8 cellular contexts compared by ENCODE assay signal in genomic region chr5:180785151-180785781, GRCh38. TPM values are rescaled to one million over a fixed set of nuclear protein-coding genes. Genes with fewer than 3 reads are reported as not detected.
DNase-seq lines count a peak whose midpoint lies in the region; ATAC-seq and TF ChIP-seq lines count a peak whose summit lies in the region.

No MANE protein-coding gene starts in this region.

- no peak for TF ChIP-seq CTCF in CD8-positive, alpha-beta T cell (IDR thresholded peaks at IDR 0.05)
- TF ChIP-seq CTCF in ovary (IDR thresholded peaks at IDR 0.05), result no peak

- peak in 1 of 7 experiments; percentile 47 for DNase-seq in CD8-positive, alpha-beta T cell
- DNase-seq in activated CD8-positive, alpha-beta T cell treated with anti-CD3 and anti-CD28 coated beads, Interleukin-2, amount 10 ng/mL, durations not matched to agents 7 days and 5 days, result no peak
- DNase-seq in Right ventricle myocardium superior, result no peak
- DNase-seq in ovary, result peak in 4 of 5 donors; percentile 42 to 66 (median 52)
- DNase-seq in cerebellar nuclear complex (lab: John Stamatoyannopoulos, UW), result no peak
- no peak for DNase-seq in activated gamma-delta T cell treated with Interleukin-2 at 50 U/mL for 16 hours

- peak overlapping the region; percentile 82 for H3K27ac Mint-ChIP-seq in CD8-positive, alpha-beta T cell
- H3K27ac Mint-ChIP-seq in activated CD8-positive, alpha-beta T cell treated with anti-CD3 and anti-CD28 coated beads, Interleukin-2, amount 10 ng/mL, durations not matched to agents 7 days and 5 days, result peak overlapping the region; percentile 71

- H3K4me3 ChIP-seq in CD8-positive, alpha-beta T cell (ENCODE audit: low read depth, low read length), result no peak overlapping the region
- no peak overlapping the region for H3K4me3 ChIP-seq in ovary

- no peak overlapping the region for H3K4me3 Mint-ChIP-seq in CD8-positive, alpha-beta T cell
- H3K4me3 Mint-ChIP-seq in activated CD8-positive, alpha-beta T cell treated with anti-CD3 and anti-CD28 coated beads, Interleukin-2, amount 10 ng/mL, durations not matched to agents 7 days and 5 days, result no peak overlapping the region

- H3K36me3 ChIP-seq in CD8-positive, alpha-beta T cell (ENCODE audit: insufficient read depth, low read length), result peaks cover 9% of the 10 kb centered on the region
- H3K36me3 ChIP-seq in ovary, result no peaks in the 10 kb centered on the region

- no peaks in the 10 kb centered on the region for H3K4me1 ChIP-seq in CD8-positive, alpha-beta T cell (ENCODE audit: insufficient read depth, low read length)
- H3K4me1 ChIP-seq in ovary (ENCODE audit: insufficient read depth), result peaks cover 39% of the 10 kb centered on the region

- H3K9me3 ChIP-seq in CD8-positive, alpha-beta T cell (ENCODE audit: low read length), result no peaks in the 10 kb centered on the region
- no peaks in the 10 kb centered on the region for H3K9me3 ChIP-seq in ovary

- H3K4me1 Mint-ChIP-seq in CD8-positive, alpha-beta T cell (ENCODE audit: low read depth), result peaks cover 48% of the 10 kb centered on the region
- H3K4me1 Mint-ChIP-seq in activated CD8-positive, alpha-beta T cell treated with anti-CD3 and anti-CD28 coated beads, Interleukin-2, amount 10 ng/mL, durations not matched to agents 7 days and 5 days (ENCODE audit: low read depth), result peaks cover 20% of the 10 kb centered on the region

- H3K27me3 Mint-ChIP-seq in CD8-positive, alpha-beta T cell (ENCODE audit: low read depth), result no peaks in the 10 kb centered on the region
- no peaks in the 10 kb centered on the region for H3K27me3 Mint-ChIP-seq in activated CD8-positive, alpha-beta T cell treated with anti-CD3 and anti-CD28 coated beads, Interleukin-2, amount 10 ng/mL, durations not matched to agents 7 days and 5 days (ENCODE audit: low read depth)

- no peaks in the 10 kb centered on the region for H3K27me3 ChIP-seq in CD8-positive, alpha-beta T cell (ENCODE audit: insufficient read depth, low read length)
- no peaks in the 10 kb centered on the region for H3K27me3 ChIP-seq in ovary

- no peak for TF ChIP-seq EP300 in ovary (IDR thresholded peaks at IDR 0.05)

- H3K9me3 Mint-ChIP-seq in CD8-positive, alpha-beta T cell, result no peaks in the 10 kb centered on the region
- H3K9me3 Mint-ChIP-seq in activated CD8-positive, alpha-beta T cell treated with anti-CD3 and anti-CD28 coated beads, Interleukin-2, amount 10 ng/mL, durations not matched to agents 7 days and 5 days (ENCODE audit: insufficient read depth), result no peaks in the 10 kb centered on the region

- no peak overlapping the region for H3K27ac ChIP-seq in CD8-positive, alpha-beta T cell (ENCODE audit: low read depth, low read length)
- peak overlapping the region; percentile 73 to 93 for H3K27ac ChIP-seq in ovary

- CTCF ChIA-PET in CD8-positive, alpha-beta T cell (lab: Charles Lee), result interaction anchor here (0.8 to 2.5 kb wide), 11 partner anchors 9 to 372 kb away, joined by 3 to 12 read pairs (median 4); partner anchors contain the start of gene MGAT1
- CTCF ChIA-PET in activated CD8-positive, alpha-beta T cell treated with anti-CD3 and anti-CD28 coated beads, Interleukin-2, amount 10 ng/mL, durations not matched to agents 7 days and 5 days (lab: Charles Lee), result interaction anchor here (0.6 to 2.5 kb wide), 9 partner anchors 11 to 387 kb away, joined by 3 to 10 read pairs (median 5); no protein-coding TSS in a partner anchor

- 6 to 8% (median 6%) methylated on average over 10 to 14 of the region's 14 CpGs for whole genome bisulfite sequencing in ovary, 3 donors

- POLR2A ChIA-PET in CD8-positive, alpha-beta T cell (lab: Charles Lee), result interaction anchor here (0.8 to 1.9 kb wide), 4 partner anchors 15 to 75 kb away, joined by 3 to 15 read pairs (median 4); no protein-coding TSS in a partner anchor
- POLR2A ChIA-PET in activated CD8-positive, alpha-beta T cell treated with anti-CD3 and anti-CD28 coated beads, Interleukin-2, amount 10 ng/mL, durations not matched to agents 7 days and 5 days (lab: Charles Lee), result interaction anchor here (0.6 kb wide), 1 partner anchor 79 kb away, joined by 3 read pairs; no protein-coding TSS in a partner anchor

- ATAC-seq in CD8-positive, alpha-beta T cell, result no peak
- ATAC-seq in activated CD8-positive, alpha-beta T cell treated with anti-CD3 and anti-CD28 coated beads, Interleukin-2, amount 10 ng/mL, durations not matched to agents 7 days and 5 days, result no peak
- ATAC-seq in Right ventricle myocardium superior (ENCODE audit: poor library complexity) (peak; percentile 32), GM21381 (IDR thresholded peaks at IDR 0.05; ENCODE audit: unreplicated experiment) (no peak), GM21390 (IDR thresholded peaks at IDR 0.05; ENCODE audit: unreplicated experiment) (no peak)

- peak; percentile 25 for TF ChIP-seq POLR2A in ovary (IDR thresholded peaks at IDR 0.05)

- peaks cover 20% of the 10 kb centered on the region for H3K36me3 Mint-ChIP-seq in CD8-positive, alpha-beta T cell
- H3K36me3 Mint-ChIP-seq in activated CD8-positive, alpha-beta T cell treated with anti-CD3 and anti-CD28 coated beads, Interleukin-2, amount 10 ng/mL, durations not matched to agents 7 days and 5 days (ENCODE audit: low read depth), result peaks cover 23% of the 10 kb centered on the region

- intact Hi-C loops in CD8-positive, alpha-beta T cell (cut with DNase I, micrococcal nuclease), result loop anchor here (2.0 to 10.0 kb wide), 9 partner anchors 18 to 400 kb away; partner anchors contain the start of genes MGAT1 (in 1 of the 2) and ZFP62 (in 1 of the 2)
- intact Hi-C loops in Right ventricle myocardium superior (cut with DNase I), result loop anchor here (2.0 kb wide), 1 partner anchor 76 kb away; the partner anchor contains the start of gene ZFP62
- intact Hi-C loops in ovary (cut with DNase I), result loop anchor here (5.0 to 10.0 kb wide), 5 partner anchors 47 to 400 kb away; partner anchors contain the start of gene ZFP62 (in 1 of the 4)

RNA-seq across cellular contexts. Expression of gene MGAT1, which starts 17.3 kb away (rescaled TPM):
- total RNA-seq in CD8-positive, alpha-beta T cell, result 10 to 100 TPM; 43.5 to 47.5 TPM
- 100 to 1,000 TPM; 154 to 161 TPM for total RNA-seq in activated CD8-positive, alpha-beta T cell treated with anti-CD3 and anti-CD28 coated beads, Interleukin-2, amount 10 ng/mL, durations not matched to agents 7 days and 5 days
- total RNA-seq in Right ventricle myocardium superior, result 66.2 TPM
- 100 to 1,000 TPM in 5 of 7 donors, 10 to 100 TPM in 2; 84.0 to 154 (median 131) TPM for total RNA-seq in ovary
- 100 to 1,000 TPM in 1 of 2 donors, 10 to 100 TPM in 1; 66.6 to 128 TPM for polyA plus RNA-seq in ovary

RNA-seq across cellular contexts. Expression of gene OR2Y1, which starts 45.4 kb away (rescaled TPM):
- total RNA-seq in CD8-positive, alpha-beta T cell, result not detected
- not detected for total RNA-seq in activated CD8-positive, alpha-beta T cell treated with anti-CD3 and anti-CD28 coated beads, Interleukin-2, amount 10 ng/mL, durations not matched to agents 7 days and 5 days
- total RNA-seq in Right ventricle myocardium superior, result not detected
- not detected for total RNA-seq in ovary
- polyA plus RNA-seq in ovary, result not detected

Comparison
In these comparisons a context has a peak if more than half of its experiments do, and no peak if none do; other contexts are left out.
1. DNase-seq: peak in ovary (4 of 5); none in activated CD8-positive, alpha-beta T cell treated with anti-CD3 and anti-CD28 coated beads, Interleukin-2, amount 10 ng/mL, durations not matched to agents 7 days and 5 days (single experiment), Right ventricle myocardium superior (single experiment), cerebellar nuclear complex (0 of 2) and activated gamma-delta T cell treated with Interleukin-2 at 50 U/mL for 16 hours (single experiment).